In the genomic region with DNA sequence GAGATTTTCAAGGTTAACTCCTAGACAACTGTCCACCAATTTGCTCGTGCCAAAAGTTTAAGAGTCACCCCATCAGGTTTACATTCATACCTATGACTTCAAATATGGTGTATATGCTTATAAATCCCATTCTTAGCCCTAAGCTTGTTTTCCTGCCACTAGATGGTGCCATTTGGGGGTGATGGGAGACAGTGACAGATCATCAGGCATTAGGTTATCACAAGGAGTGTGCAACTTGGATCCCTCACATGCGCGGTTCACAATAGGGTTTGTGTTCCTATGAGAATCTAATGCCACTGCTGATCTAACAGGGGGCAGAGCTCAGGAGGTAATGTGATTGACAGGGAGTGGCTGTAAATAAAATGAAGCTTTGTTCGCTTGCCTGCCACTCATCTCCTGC, we compare ENCODE assay signal across 11 cellular contexts.
DNase-seq lines count a peak whose midpoint lies in the region; ATAC-seq and TF ChIP-seq lines count a peak whose summit lies in the region.
"Had no signal": no experiment of that assay in that cellular context is flagged by ENCODE, and none has a peak within 500 bp of the region (broad histone marks: within the 10 kb centered on the region; RNA-seq: fewer than 3 reads in every experiment).

No MANE protein-coding gene starts in this region.

- H3K4me2 ChIP-seq in mammary epithelial cell (ENCODE audit: insufficient read depth, low read depth, low read length) = no peak overlapping the region
- H3K4me2 ChIP-seq: BLaER1 had no signal

- H3K4me1 Mint-ChIP-seq in progenitor cell of endocrine pancreas (ENCODE audit: low read depth) = no peaks in the 10 kb centered on the region

- no peaks in the 10 kb centered on the region for H4K20me1 ChIP-seq in mammary epithelial cell (ENCODE audit: insufficient read depth, low read length)
- H4K20me1 ChIP-seq: BLaER1 had no signal

- peaks cover 6% of the 10 kb centered on the region for H3K9me3 Mint-ChIP-seq in progenitor cell of endocrine pancreas (ENCODE audit: low read depth)
- H3K9me3 Mint-ChIP-seq: T-helper 1 cell treated with Interleukin-12 subunit alpha and Interleukin-12 subunit beta and Interleukin-4 antibody, amounts not matched to agents 30 μg/mL and 1 μg/mL, for 36 hours had no signal

- H3K4me1 ChIP-seq in mammary epithelial cell (ENCODE audit: insufficient read depth, low read length) = no peaks in the 10 kb centered on the region
- H3K4me1 ChIP-seq: BLaER1 had no signal

- intact Hi-C loops in mammary epithelial cell (cut with micrococcal nuclease) = no loop called here

- dilution Hi-C loops in mammary epithelial cell (cut with HindIII; ENCODE audit: low sequenced_read_pairs) = no loop called here

- H3K27ac Mint-ChIP-seq in progenitor cell of endocrine pancreas = no peak overlapping the region
- H3K27ac Mint-ChIP-seq: T-helper 1 cell treated with Interleukin-12 subunit alpha and Interleukin-12 subunit beta and Interleukin-4 antibody, amounts not matched to agents 30 μg/mL and 1 μg/mL, for 36 hours had no signal

- H3K79me2 ChIP-seq in mammary epithelial cell (ENCODE audit: insufficient read depth, low read length) = no peaks in the 10 kb centered on the region

- no peak overlapping the region for H3K4me3 Mint-ChIP-seq in progenitor cell of endocrine pancreas (ENCODE audit: low read depth)
- H3K4me3 Mint-ChIP-seq: T-helper 1 cell treated with Interleukin-12 subunit alpha and Interleukin-12 subunit beta and Interleukin-4 antibody, amounts not matched to agents 30 μg/mL and 1 μg/mL, for 36 hours had no signal

- no peak overlapping the region for H3K4me3 ChIP-seq in mammary epithelial cell (replicated peaks in 1 of 3; ENCODE audit: insufficient read depth in 1 of 3, low read depth in 2 of 3, low read length in 3 of 3)
- H3K4me3 ChIP-seq: BLaER1 had no signal

- H3K36me3 Mint-ChIP-seq in progenitor cell of endocrine pancreas (ENCODE audit: insufficient read depth) = no peaks in the 10 kb centered on the region

- H3K27ac ChIP-seq in mammary epithelial cell (ENCODE audit: insufficient read depth, low read depth, low read length) = no peak overlapping the region
- H3K27ac ChIP-seq: BLaER1 had no signal

- peak; percentile 3 for DNase-seq in SIG-M5 treated with dmso at 0.1 percent for 504 hours (lab: John Stamatoyannopoulos, UW; ENCODE audit: unreplicated experiment)
- DNase-seq in SIG-M5 (lab: John Stamatoyannopoulos, UW) = no peak
- DNase-seq in MV-4-11 (lab: John Stamatoyannopoulos, UW) = peak; percentile 21
- DNase-seq in mammary epithelial cell = no peak
- DNase-seq in progenitor cell of endocrine pancreas (ENCODE audit: low spot score, unreplicated experiment) = no peak
- DNase-seq in DMS79 treated with DMSO at 0.1 percent for 48 hours (lab: John Stamatoyannopoulos, UW) = no peak
- DNase-seq: activated gamma-delta T cell had no signal

- BruUV-seq in mammary epithelial cell (replicated peaks; lab: Mats Ljungman, UMichigan) = no TSS peak

- H3K27me3 Mint-ChIP-seq in progenitor cell of endocrine pancreas = no peaks in the 10 kb centered on the region

- no peaks in the 10 kb centered on the region for H3K36me3 ChIP-seq in mammary epithelial cell (ENCODE audit: insufficient read depth, low read length)
- H3K36me3 ChIP-seq: BLaER1 had no signal

- in situ Hi-C loops in mammary epithelial cell (cut with MboI; ENCODE audit: low sequenced_read_pairs in 2 of 2) = no loop called here

- ATAC-seq in HG03175 (IDR thresholded peaks at IDR 0.05; ENCODE audit: unreplicated experiment) (no peak), GM19023 (IDR thresholded peaks at IDR 0.05; ENCODE audit: unreplicated experiment) (no peak)

- H3K9me3 ChIP-seq in mammary epithelial cell (replicated peaks; ENCODE audit: insufficient read depth, low read length) = no peaks in the 10 kb centered on the region

- H2AFZ ChIP-seq in mammary epithelial cell (ENCODE audit: low read depth, low read length) = no peak overlapping the region

- CTCF ChIA-PET in mammary epithelial cell (lab: Charles Lee; ENCODE audit: low non-redundant PET) = no interaction called here

- WGBS in mammary epithelial cell (ENCODE audit: low coverage, missing lambda C conversion rate) = 71% methylated on average over 4 of the region's 4 CpGs

- H3K9ac ChIP-seq in mammary epithelial cell (ENCODE audit: insufficient read depth, low read length) = no peak overlapping the region
- H3K9ac ChIP-seq: BLaER1 had no signal

- peak; percentile 17 to 33 for TF ChIP-seq CTCF in mammary epithelial cell (conservative IDR thresholded peaks at IDR 0.05 in 1 of 2, IDR thresholded peaks at IDR 0.05 in 1 of 2; ENCODE audit: extremely low read depth in 1 of 2, insufficient read depth in 1 of 2, low read depth in 1 of 2, low read length in 2 of 2)
- peak; percentile 29 for TF ChIP-seq CTCF in progenitor cell of endocrine pancreas (IDR thresholded peaks at IDR 0.05; ENCODE audit: unreplicated experiment)

- no peaks in the 10 kb centered on the region for H3K27me3 ChIP-seq in mammary epithelial cell (ENCODE audit: insufficient read depth, low read length)
- H3K27me3 ChIP-seq: BLaER1 had no signal

Comparison
In these comparisons a context has a peak if more than half of its experiments do, and no peak if none do; other contexts are left out.
1. DNase-seq: peak in SIG-M5 treated with dmso at 0.1 percent for 504 hours (single experiment) and MV-4-11 (single experiment); none in SIG-M5 (single experiment), mammary epithelial cell (single experiment), progenitor cell of endocrine pancreas (single experiment) and DMS79 treated with DMSO at 0.1 percent for 48 hours (single experiment).